ENCODE assay signal across 8 cellular contexts in genomic region chr3:15428539-15428938, GRCh38. TPM values are rescaled to one million over a fixed set of nuclear protein-coding genes. Genes with fewer than 3 reads are reported as not detected.
A peak's percentile ranks its signal among the peaks of the same experiment; 100 is the strongest.
DNase-seq lines count a peak whose midpoint lies in the region; ATAC-seq and TF ChIP-seq lines count a peak whose summit lies in the region.

No MANE protein-coding gene starts in this region.

- no peak for TF ChIP-seq EP300 in sigmoid colon (IDR thresholded peaks at IDR 0.05)

- TF ChIP-seq CTCF in HL-60 (IDR thresholded peaks at IDR 0.05; ENCODE audit: insufficient read depth, low read length) (no peak), sigmoid colon (IDR thresholded peaks at IDR 0.05) (no peak)

- intact Hi-C loops in sigmoid colon (cut with DNase I): loop anchor here (5.0 kb wide), 1 partner anchor 331 kb away; the partner anchor contains the start of gene RBSN

- H3K4me3 ChIP-seq in HL-60 (replicated peaks; ENCODE audit: insufficient read depth, low read length) (peak overlapping the region; percentile 86), sigmoid colon (peak overlapping the region in 3 of 4 donors; percentile 82 to 95 (median 92))

- WGBS in sigmoid colon, 2 donors: 4 to 22% methylated on average over 9 of the region's 9 CpGs

- H3K27me3 ChIP-seq in HL-60 (ENCODE audit: insufficient read depth, poor library complexity, severe bottlenecking) (no peaks in the 10 kb centered on the region), sigmoid colon (no peaks in the 10 kb centered on the region)

- peak overlapping the region; percentile 84; the same call in 1 of the 2 replicates for H3K27ac ChIP-seq in HL-60 (replicated peaks)
- H3K27ac ChIP-seq in sigmoid colon: peak overlapping the region in 2 of 4 donors; percentile 84

- POLR2A ChIA-PET in activated CD4-positive, alpha-beta memory T cell treated with anti-CD3 and anti-CD28 coated beads, Interleukin-2, amount 10 ng/mL, durations not matched to agents 7 days and 5 days (lab: Charles Lee): interaction anchor here (0.9 kb wide), 1 partner anchor 108 kb away, joined by 3 read pairs; no protein-coding TSS in a partner anchor

- no peaks in the 10 kb centered on the region for H3K27me3 Mint-ChIP-seq in activated CD4-positive, alpha-beta memory T cell treated with anti-CD3 and anti-CD28 coated beads, Interleukin-2, amount 10 ng/mL, durations not matched to agents 7 days and 5 days

- H3K27ac Mint-ChIP-seq in activated CD4-positive, alpha-beta memory T cell treated with anti-CD3 and anti-CD28 coated beads, Interleukin-2, amount 10 ng/mL, durations not matched to agents 7 days and 5 days: peak overlapping the region; percentile 90

- no peaks in the 10 kb centered on the region for H3K9me3 ChIP-seq in sigmoid colon

- peaks cover 0 to 49% (median 3%) of the 10 kb centered on the region in 4 donors for H3K36me3 ChIP-seq in sigmoid colon

- peaks cover 0 to 39% (median 35%) of the 10 kb centered on the region in 4 donors for H3K4me1 ChIP-seq in sigmoid colon

- H3K36me3 Mint-ChIP-seq in activated CD4-positive, alpha-beta memory T cell treated with anti-CD3 and anti-CD28 coated beads, Interleukin-2, amount 10 ng/mL, durations not matched to agents 7 days and 5 days (ENCODE audit: low read depth): peaks cover 70% of the 10 kb centered on the region

- H3K4me1 Mint-ChIP-seq in activated CD4-positive, alpha-beta memory T cell treated with anti-CD3 and anti-CD28 coated beads, Interleukin-2, amount 10 ng/mL, durations not matched to agents 7 days and 5 days: peaks cover 60% of the 10 kb centered on the region

- peak; percentile 51 for DNase-seq in AG08396 (ENCODE audit: low spot score)
- DNase-seq in HL-60 (ENCODE audit: low read depth in 1 of 2, low spot score in 1 of 2): no peak
- DNase-seq in activated CD4-positive, alpha-beta memory T cell treated with anti-CD3 and anti-CD28 coated beads, Interleukin-2, amount 10 ng/mL, durations not matched to agents 7 days and 5 days: peak; percentile 35
- DNase-seq in foreskin melanocyte: peak; percentile 32
- DNase-seq in sigmoid colon: no peak
- DNase-seq in NCI-H187 (lab: John Stamatoyannopoulos, UW): no peak
- DNase-seq in retina: no peak

- ATAC-seq in GM19328 (IDR thresholded peaks at IDR 0.05; ENCODE audit: unreplicated experiment): no peak

- CTCF ChIA-PET in activated CD4-positive, alpha-beta memory T cell treated with anti-CD3 and anti-CD28 coated beads, Interleukin-2, amount 10 ng/mL, durations not matched to agents 7 days and 5 days (lab: Charles Lee): interaction anchor here (1.3 kb wide), 1 partner anchor 128 kb away, joined by 7 read pairs; no protein-coding TSS in a partner anchor

- TF ChIP-seq POLR2A in sigmoid colon (IDR thresholded peaks at IDR 0.05): no peak

- H3K4me3 Mint-ChIP-seq in activated CD4-positive, alpha-beta memory T cell treated with anti-CD3 and anti-CD28 coated beads, Interleukin-2, amount 10 ng/mL, durations not matched to agents 7 days and 5 days: peak overlapping the region; percentile 94

- no peaks in the 10 kb centered on the region for H3K9me3 Mint-ChIP-seq in activated CD4-positive, alpha-beta memory T cell treated with anti-CD3 and anti-CD28 coated beads, Interleukin-2, amount 10 ng/mL, durations not matched to agents 7 days and 5 days

RNA-seq across cellular contexts. Expression of gene EAF1, which starts 1.1 kb away (rescaled TPM):
- total RNA-seq in activated CD4-positive, alpha-beta memory T cell treated with anti-CD3 and anti-CD28 coated beads, Interleukin-2, amount 10 ng/mL, durations not matched to agents 7 days and 5 days: 10 to 100 TPM; 31.0 to 33.0 TPM
- total RNA-seq in sigmoid colon: 10 to 100 TPM; 10.0 to 17.8 (median 14.9) TPM
- polyA plus RNA-seq in sigmoid colon: 10 to 100 TPM in 2 of 3 donors, 1 to 10 TPM in 1; 7.2 to 11.8 (median 10.5) TPM

RNA-seq across cellular contexts. Expression of gene METTL6, which starts 1.2 kb away (rescaled TPM):
- 10 to 100 TPM; 16.1 TPM for total RNA-seq in activated CD4-positive, alpha-beta memory T cell treated with anti-CD3 and anti-CD28 coated beads, Interleukin-2, amount 10 ng/mL, durations not matched to agents 7 days and 5 days
- total RNA-seq in sigmoid colon: 10 to 100 TPM; 14.3 to 21.9 (median 15.3) TPM
- 10 to 100 TPM in 1 of 3 donors, 1 to 10 TPM in 2; 5.4 to 11.7 (median 9.5) TPM for polyA plus RNA-seq in sigmoid colon

Comparison
In these comparisons a context has a peak if more than half of its experiments do, and no peak if none do; other contexts are left out.
1. DNase-seq: peak in AG08396 (single experiment), activated CD4-positive, alpha-beta memory T cell treated with anti-CD3 and anti-CD28 coated beads, Interleukin-2, amount 10 ng/mL, durations not matched to agents 7 days and 5 days (single experiment) and foreskin melanocyte (single experiment); none in HL-60 (0 of 2), sigmoid colon (single experiment), NCI-H187 (0 of 2) and retina (single experiment).